Comparison of ENCODE assay signal across 11 cellular contexts in the genomic region with DNA sequence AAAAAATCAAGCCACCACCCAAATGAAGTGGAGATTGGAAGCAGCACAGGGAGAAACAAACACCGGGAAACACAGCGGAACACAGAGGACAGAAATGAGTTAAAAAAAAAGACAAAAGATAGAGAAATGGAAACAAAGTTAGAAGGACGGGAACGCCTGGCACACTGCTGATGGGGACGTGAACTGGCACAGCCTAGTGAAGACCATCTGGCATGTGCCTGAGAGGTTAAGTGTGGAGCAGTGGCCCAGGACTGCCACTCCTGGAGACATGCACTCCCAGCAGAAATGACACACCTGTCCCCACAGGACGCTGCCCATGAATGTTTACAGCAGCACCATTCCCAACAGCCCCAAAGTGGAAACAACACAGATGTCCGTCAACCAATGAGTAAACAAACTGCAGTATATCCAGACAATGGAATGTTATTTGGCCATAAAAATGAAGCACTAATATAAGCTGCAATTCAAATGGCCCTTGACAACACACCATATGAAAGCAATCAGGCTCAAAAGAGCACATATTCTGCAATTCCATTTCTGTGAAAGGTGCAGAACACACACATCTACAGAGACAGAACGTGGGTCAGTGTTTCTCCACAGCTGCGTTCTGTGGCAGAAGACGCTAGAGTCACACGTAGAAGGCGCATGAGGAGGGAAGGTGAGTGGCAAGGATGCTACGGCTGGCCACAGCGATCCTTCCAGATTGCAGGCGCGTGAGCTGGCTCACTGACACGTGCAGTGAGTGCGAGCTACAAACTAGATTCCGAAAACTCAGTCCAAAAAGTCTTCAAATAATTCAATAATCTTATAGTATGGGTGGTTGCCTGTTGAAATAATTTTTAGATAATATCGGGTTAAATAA. TPM values are rescaled to one million over a fixed set of nuclear protein-coding genes. Genes with fewer than 3 reads are reported as not detected.
A peak's percentile ranks its signal among the peaks of the same experiment; 100 is the strongest.
DNase-seq lines count a peak whose midpoint lies in the region; ATAC-seq and TF ChIP-seq lines count a peak whose summit lies in the region.
"Had no signal": no experiment of that assay in that cellular context is flagged by ENCODE, and none has a peak within 500 bp of the region (broad histone marks: within the 10 kb centered on the region; RNA-seq: fewer than 3 reads in every experiment).

No MANE protein-coding gene starts in this region.

- H3K9ac ChIP-seq in mesenchymal stem cell (ENCODE audit: low read length), result peak overlapping the region; percentile 75

- H3K9me3 ChIP-seq in mesenchymal stem cell (ENCODE audit: control insufficient read depth, low read length), result no peaks in the 10 kb centered on the region
- H3K9me3 ChIP-seq: body of pancreas had no signal

- H3K27ac Mint-ChIP-seq in activated T-helper 1 cell treated with anti-CD3 and anti-CD28 coated beads, Interleukin-12 subunit alpha, Interleukin-12 subunit beta, Interleukin-2, Interleukin-4 antibody, amounts not matched to agents 30 ng/mL and 10 ng/mL and 1 ng/mL, durations not matched to agents 14 hours and 24 hours and 36 hours, result peak overlapping the region; percentile 15
- no peak overlapping the region for H3K27ac Mint-ChIP-seq in osteocyte (ENCODE audit: unreplicated experiment)

- no peak overlapping the region for H2BK5ac ChIP-seq in mesenchymal stem cell (ENCODE audit: low read depth, low read length, poor library complexity, severe bottlenecking)

- no peak for ATAC-seq in HG02938 (IDR thresholded peaks at IDR 0.05; ENCODE audit: unreplicated experiment)
- no peak for ATAC-seq in HG03457 (IDR thresholded peaks at IDR 0.05; ENCODE audit: unreplicated experiment)
- ATAC-seq: body of pancreas had no signal

- TF ChIP-seq CTCF in AG09319 (IDR thresholded peaks at IDR 0.05; ENCODE audit: low read depth, low read length), result no peak
- no peak for TF ChIP-seq CTCF in osteocyte (IDR thresholded peaks at IDR 0.05)

- H3K36me3 Mint-ChIP-seq in activated T-helper 1 cell treated with anti-CD3 and anti-CD28 coated beads, Interleukin-12 subunit alpha, Interleukin-12 subunit beta, Interleukin-2, Interleukin-4 antibody, amounts not matched to agents 30 ng/mL and 10 ng/mL and 1 ng/mL, durations not matched to agents 14 hours and 24 hours and 36 hours (ENCODE audit: low read depth), result peaks cover 19% of the 10 kb centered on the region
- H3K36me3 Mint-ChIP-seq in osteocyte (ENCODE audit: unreplicated experiment), result peaks cover 9% of the 10 kb centered on the region

- no peak overlapping the region for H2BK12ac ChIP-seq in mesenchymal stem cell (ENCODE audit: low read length in 2 of 2)

- H3K27me3 Mint-ChIP-seq in activated T-helper 1 cell treated with anti-CD3 and anti-CD28 coated beads, Interleukin-12 subunit alpha, Interleukin-12 subunit beta, Interleukin-2, Interleukin-4 antibody, amounts not matched to agents 30 ng/mL and 10 ng/mL and 1 ng/mL, durations not matched to agents 14 hours and 24 hours and 36 hours (ENCODE audit: insufficient read depth), result no peaks in the 10 kb centered on the region
- no peaks in the 10 kb centered on the region for H3K27me3 Mint-ChIP-seq in osteocyte (ENCODE audit: unreplicated experiment)

- H3K4me3 Mint-ChIP-seq in activated T-helper 1 cell treated with anti-CD3 and anti-CD28 coated beads, Interleukin-12 subunit alpha, Interleukin-12 subunit beta, Interleukin-2, Interleukin-4 antibody, amounts not matched to agents 30 ng/mL and 10 ng/mL and 1 ng/mL, durations not matched to agents 14 hours and 24 hours and 36 hours, result no peak overlapping the region
- H3K4me3 Mint-ChIP-seq in osteocyte (ENCODE audit: unreplicated experiment), result no peak overlapping the region

- H2AK5ac ChIP-seq in mesenchymal stem cell (ENCODE audit: low read length, severe bottlenecking), result no peak overlapping the region

- no peak overlapping the region for H4K8ac ChIP-seq in mesenchymal stem cell (ENCODE audit: low read length)

- H3K18ac ChIP-seq in mesenchymal stem cell (ENCODE audit: low read depth in 1 of 2, low read length in 2 of 2), result no peak overlapping the region

- peaks cover 0 to 25% of the 10 kb centered on the region in 2 experiments for H3K36me3 ChIP-seq in mesenchymal stem cell (ENCODE audit: control insufficient read depth in 1 of 2, insufficient read depth in 2 of 2, low read depth in 1 of 2, low read length in 2 of 2)

- H3K23ac ChIP-seq in mesenchymal stem cell (ENCODE audit: low read length in 2 of 2), result no peak overlapping the region

- H3K79me1 ChIP-seq in mesenchymal stem cell (replicated peaks; ENCODE audit: low read length, poor library complexity, severe bottlenecking), result peaks cover 41% of the 10 kb centered on the region

- no peak overlapping the region for H3K4me2 ChIP-seq in mesenchymal stem cell (ENCODE audit: low read length, poor library complexity, severe bottlenecking)

- no peak overlapping the region for H2AFZ ChIP-seq in mesenchymal stem cell (ENCODE audit: low read depth, low read length)

- no peaks in the 10 kb centered on the region for H3K27me3 ChIP-seq in mesenchymal stem cell (ENCODE audit: control insufficient read depth in 1 of 2, insufficient read depth in 1 of 2, low read length in 2 of 2)
- H3K27me3 ChIP-seq: body of pancreas had no signal

- no peaks in the 10 kb centered on the region for H3K9me3 Mint-ChIP-seq in activated T-helper 1 cell treated with anti-CD3 and anti-CD28 coated beads, Interleukin-12 subunit alpha, Interleukin-12 subunit beta, Interleukin-2, Interleukin-4 antibody, amounts not matched to agents 30 ng/mL and 10 ng/mL and 1 ng/mL, durations not matched to agents 14 hours and 24 hours and 36 hours
- no peaks in the 10 kb centered on the region for H3K9me3 Mint-ChIP-seq in osteocyte (ENCODE audit: unreplicated experiment)

- no peak overlapping the region for H4K91ac ChIP-seq in mesenchymal stem cell (ENCODE audit: low read length)

- intact Hi-C loops in activated T-helper 1 cell treated with anti-CD3 and anti-CD28 coated beads, Interleukin-12 subunit alpha, Interleukin-12 subunit beta, Interleukin-2, Interleukin-4 antibody, amounts not matched to agents 30 ng/mL and 10 ng/mL and 1 ng/mL, durations not matched to agents 14 hours and 24 hours and 36 hours (cut with micrococcal nuclease), result loop anchor here (5.0 to 10.0 kb wide), 3 partner anchors 270 to 1048 kb away; partner anchors contain the start of genes DUSP28 and RNPEPL1

- H3K4me1 Mint-ChIP-seq in activated T-helper 1 cell treated with anti-CD3 and anti-CD28 coated beads, Interleukin-12 subunit alpha, Interleukin-12 subunit beta, Interleukin-2, Interleukin-4 antibody, amounts not matched to agents 30 ng/mL and 10 ng/mL and 1 ng/mL, durations not matched to agents 14 hours and 24 hours and 36 hours (ENCODE audit: low read depth), result peaks cover 28% of the 10 kb centered on the region
- H3K4me1 Mint-ChIP-seq in osteocyte (ENCODE audit: unreplicated experiment), result peaks cover 16% of the 10 kb centered on the region

- no peak overlapping the region for H3K14ac ChIP-seq in mesenchymal stem cell (ENCODE audit: low read length in 2 of 2)

- no peak overlapping the region for H2BK15ac ChIP-seq in mesenchymal stem cell (ENCODE audit: low read depth, poor library complexity, severe bottlenecking)

- H3K4me3 ChIP-seq in mesenchymal stem cell (ENCODE audit: insufficient read depth in 1 of 2, low read depth in 1 of 2, low read length in 2 of 2), result peak overlapping the region in 1 of 2 experiments; percentile 23
- H3K4me3 ChIP-seq: body of pancreas had no signal

- 71% methylated on average over 12 of the region's 20 CpGs for WGBS in mesenchymal stem cell

- peaks cover 13% of the 10 kb centered on the region for H3K4me1 ChIP-seq in mesenchymal stem cell (ENCODE audit: control insufficient read depth, insufficient read depth, low read depth, low read length)

- no peak overlapping the region for H2BK120ac ChIP-seq in mesenchymal stem cell (ENCODE audit: low read depth, low read length)

- H3K27ac ChIP-seq in mesenchymal stem cell (ENCODE audit: low read length, poor library complexity, severe bottlenecking), result no peak overlapping the region
- H3K27ac ChIP-seq: body of pancreas had no signal

- DNase-seq in AG09319 (ENCODE audit: extremely low read depth, low read depth), result peak; percentile 43
- DNase-seq in DMS79 (lab: John Stamatoyannopoulos, UW), result peak; percentile 78
- DNase-seq in activated T-helper 1 cell treated with anti-CD3 and anti-CD28 coated beads, Interleukin-12 subunit alpha, Interleukin-12 subunit beta, Interleukin-2, Interleukin-4 antibody, amounts not matched to agents 30 ng/mL and 10 ng/mL and 1 ng/mL, durations not matched to agents 14 hours and 24 hours and 36 hours (ENCODE audit: low spot score), result no peak
- peak; percentile 39 for DNase-seq in mesenchymal stem cell
- DNase-seq in effector CD8-positive, alpha-beta T cell (lab: John Stamatoyannopoulos, UW), result no peak
- no peak for DNase-seq in osteocyte (ENCODE audit: extremely low spot score, unreplicated experiment)
- DNase-seq: activated T-cell treated with anti-CD3 and anti-CD28 coated beads, Interleukin-2, amount 50 U/mL, for 48 hours; body of pancreas; COR-L47 had no signal

- H3K4ac ChIP-seq in mesenchymal stem cell (ENCODE audit: low read depth in 1 of 2, low read length in 2 of 2), result no peak overlapping the region

RNA-seq across cellular contexts. Expression of gene THAP4, which starts 24.6 kb away (rescaled TPM):
- total RNA-seq in activated T-helper 1 cell treated with anti-CD3 and anti-CD28 coated beads, Interleukin-12 subunit alpha, Interleukin-12 subunit beta, Interleukin-2, Interleukin-4 antibody, amounts not matched to agents 30 ng/mL and 10 ng/mL and 1 ng/mL, durations not matched to agents 14 hours and 24 hours and 36 hours, result 53.1 and 58.5 TPM in 2 replicates
- 43.7 TPM for polyA plus RNA-seq in mesenchymal stem cell (2013, experiment 1 of 2)
- 43.3 TPM for polyA plus RNA-seq in mesenchymal stem cell (2013, experiment 2 of 2)
- total RNA-seq in osteocyte, result 51.6 and 52.8 TPM in 2 replicates

RNA-seq across cellular contexts. Expression of gene ATG4B, which starts 25.1 kb away (rescaled TPM):
- total RNA-seq in activated T-helper 1 cell treated with anti-CD3 and anti-CD28 coated beads, Interleukin-12 subunit alpha, Interleukin-12 subunit beta, Interleukin-2, Interleukin-4 antibody, amounts not matched to agents 30 ng/mL and 10 ng/mL and 1 ng/mL, durations not matched to agents 14 hours and 24 hours and 36 hours, result 116 and 126 TPM in 2 replicates
- polyA plus RNA-seq in mesenchymal stem cell (2013, experiment 1 of 2), result 50.1 TPM
- polyA plus RNA-seq in mesenchymal stem cell (2013, experiment 2 of 2), result 44.5 TPM
- total RNA-seq in osteocyte, result 73.5 and 78.1 TPM in 2 replicates

RNA-seq across cellular contexts. Expression of gene BOK, which starts 53.8 kb away (rescaled TPM):
- 0.07 TPM in 1 of 2 replicates, not detected in the other for total RNA-seq in activated T-helper 1 cell treated with anti-CD3 and anti-CD28 coated beads, Interleukin-12 subunit alpha, Interleukin-12 subunit beta, Interleukin-2, Interleukin-4 antibody, amounts not matched to agents 30 ng/mL and 10 ng/mL and 1 ng/mL, durations not matched to agents 14 hours and 24 hours and 36 hours
- polyA plus RNA-seq in mesenchymal stem cell (2013, experiment 1 of 2), result 16.6 TPM
- polyA plus RNA-seq in mesenchymal stem cell (2013, experiment 2 of 2), result 17.5 TPM
- 45.0 and 47.5 TPM in 2 replicates for total RNA-seq in osteocyte

Comparison
In these comparisons a context has a peak if more than half of its experiments do, and no peak if none do; other contexts are left out.
1. DNase-seq: peak in AG09319 (single experiment), DMS79 (single experiment) and mesenchymal stem cell (single experiment); none in activated T-helper 1 cell treated with anti-CD3 and anti-CD28 coated beads, Interleukin-12 subunit alpha, Interleukin-12 subunit beta, Interleukin-2, Interleukin-4 antibody, amounts not matched to agents 30 ng/mL and 10 ng/mL and 1 ng/mL, durations not matched to agents 14 hours and 24 hours and 36 hours (single experiment), effector CD8-positive, alpha-beta T cell (single experiment) and osteocyte (single experiment).
2. RNA of gene BOK, which starts 53.8 kb away (total RNA-seq): 45.0 to 47.5 TPM in osteocyte; 0.07 TPM in activated T-helper 1 cell treated with anti-CD3 and anti-CD28 coated beads, Interleukin-12 subunit alpha, Interleukin-12 subunit beta, Interleukin-2, Interleukin-4 antibody, amounts not matched to agents 30 ng/mL and 10 ng/mL and 1 ng/mL, durations not matched to agents 14 hours and 24 hours and 36 hours; every median in the first group is over 10 times any median in the second.